ENCODE assay signal across 9 cellular contexts in genomic region chr15:85704021-85704420, GRCh38.
A peak's percentile ranks its signal among the peaks of the same experiment; 100 is the strongest.
DNase-seq lines count a peak whose midpoint lies in the region; ATAC-seq and TF ChIP-seq lines count a peak whose summit lies in the region.
"Had no signal": no experiment of that assay in that cellular context is flagged by ENCODE, and none has a peak within 500 bp of the region (broad histone marks: within the 10 kb centered on the region; RNA-seq: fewer than 3 reads in every experiment).

No MANE protein-coding gene starts in this region.

- 69 to 81% (median 71%) methylated on average over 3 of the region's 3 CpGs for WGBS in psoas muscle, 3 donors

- no peaks in the 10 kb centered on the region for H3K27me3 ChIP-seq in CD8-positive, alpha-beta T cell (ENCODE audit: insufficient read depth, low read length)
- no peaks in the 10 kb centered on the region for H3K27me3 ChIP-seq in Loucy (ENCODE audit: insufficient read depth, low read length, poor library complexity, severe bottlenecking)
- H3K27me3 ChIP-seq in psoas muscle (ENCODE audit: insufficient read depth in 3 of 3, low read length in 2 of 3) = no peaks in the 10 kb centered on the region

- peak overlapping the region; percentile 14 for H3K4me2 ChIP-seq in Loucy (ENCODE audit: low read depth, low read length, poor library complexity, severe bottlenecking)

- no peaks in the 10 kb centered on the region for H3K9me3 Mint-ChIP-seq in CD8-positive, alpha-beta T cell

- H3K4me3 ChIP-seq in CD8-positive, alpha-beta T cell (ENCODE audit: low read depth, low read length) = no peak overlapping the region
- H3K4me3 ChIP-seq in Loucy (ENCODE audit: low read length, poor library complexity, severe bottlenecking) (no peak overlapping the region), coronary artery (peak overlapping the region; percentile 39), psoas muscle (no peak overlapping the region)

- H2AFZ ChIP-seq in Loucy (ENCODE audit: low read length) = no peak overlapping the region

- peak overlapping the region; percentile 65 for H3K4me3 Mint-ChIP-seq in CD8-positive, alpha-beta T cell

- peaks cover 55% of the 10 kb centered on the region for H3K36me3 Mint-ChIP-seq in CD8-positive, alpha-beta T cell

- peaks cover 78% of the 10 kb centered on the region for H3K79me2 ChIP-seq in Loucy (ENCODE audit: insufficient read depth, low read length)

- no peaks in the 10 kb centered on the region for H3K9me3 ChIP-seq in CD8-positive, alpha-beta T cell (ENCODE audit: low read length)
- H3K9me3 ChIP-seq in Loucy (ENCODE audit: insufficient read depth, low read depth, low read length) (no peaks in the 10 kb centered on the region), psoas muscle (no peaks in the 10 kb centered on the region)

- H3F3A ChIP-seq in Loucy (ENCODE audit: low read depth) = peaks cover 14% of the 10 kb centered on the region; the same call in 1 of the 2 replicates

- H3K36me3 ChIP-seq in CD8-positive, alpha-beta T cell (ENCODE audit: insufficient read depth, low read length) = peaks cover 8% of the 10 kb centered on the region
- peaks cover 30% of the 10 kb centered on the region; the same call in 1 of the 2 replicates for H3K36me3 ChIP-seq in Loucy (ENCODE audit: insufficient read depth, low read length)
- peaks cover 3 to 28% of the 10 kb centered on the region in 2 donors for H3K36me3 ChIP-seq in psoas muscle (ENCODE audit: insufficient read depth in 1 of 2, low read depth in 1 of 2)

- peak overlapping the region; percentile 89 for H3K27ac Mint-ChIP-seq in CD8-positive, alpha-beta T cell

- CTCF ChIA-PET in CD8-positive, alpha-beta T cell (lab: Charles Lee) = interaction anchor here (1.0 to 1.4 kb wide), 3 partner anchors 10 to 21 kb away, joined by 3 to 4 read pairs (median 3); no protein-coding TSS in a partner anchor

- intact Hi-C loops in CD8-positive, alpha-beta T cell (cut with DNase I, micrococcal nuclease) = loop anchor here in 1 of 2 experiments (10.0 kb wide), 1 partner anchor 219 kb away; no protein-coding TSS in a partner anchor
- intact Hi-C loops in psoas muscle (cut with DNase I) = loop anchor here (10.0 kb wide), 2 partner anchors 209 to 219 kb away; no protein-coding TSS in a partner anchor

- H3K4me1 ChIP-seq in CD8-positive, alpha-beta T cell (ENCODE audit: insufficient read depth, low read length) = peaks cover 77% of the 10 kb centered on the region
- peaks cover 59% of the 10 kb centered on the region for H3K4me1 ChIP-seq in Loucy (ENCODE audit: insufficient read depth, low read length, poor library complexity, severe bottlenecking)
- H3K4me1 ChIP-seq in psoas muscle = peaks cover 57% of the 10 kb centered on the region

- H3K27ac ChIP-seq in CD8-positive, alpha-beta T cell (ENCODE audit: low read depth, low read length) = peak overlapping the region; percentile 8
- H3K27ac ChIP-seq in coronary artery (peak overlapping the region; percentile 75 to 76), psoas muscle (peak overlapping the region; percentile 85)

- peaks cover 6% of the 10 kb centered on the region for H4K20me1 ChIP-seq in Loucy (ENCODE audit: insufficient read depth, low read length, poor library complexity, severe bottlenecking)

- DNase-seq in CD8-positive, alpha-beta T cell = peak in 3 of 7 experiments; percentile 22 to 32 (median 31)
- no peak for DNase-seq in coronary artery (ENCODE audit: low spot score)
- no peak for DNase-seq in psoas muscle
- no peak for DNase-seq in superior temporal gyrus (ENCODE audit: extremely low spot score)
- DNase-seq in NCI-H510A (lab: John Stamatoyannopoulos, UW) = no peak
- DNase-seq: foreskin melanocyte had no signal

- peak overlapping the region; percentile 3 for H3K9ac ChIP-seq in Loucy (ENCODE audit: low read depth, low read length, poor library complexity, severe bottlenecking)

- H3K9me2 ChIP-seq in Loucy (replicated peaks; ENCODE audit: low read depth, low read length) = no peaks in the 10 kb centered on the region

- no peak for TF ChIP-seq CTCF in CD8-positive, alpha-beta T cell (IDR thresholded peaks at IDR 0.05)
- no peak for TF ChIP-seq CTCF in Loucy (conservative IDR thresholded peaks at IDR 0.05; ENCODE audit: low read length)
- no peak for TF ChIP-seq CTCF in coronary artery (IDR thresholded peaks at IDR 0.05)
- TF ChIP-seq CTCF in psoas muscle (IDR thresholded peaks at IDR 0.05) = no peak

- no peaks in the 10 kb centered on the region for H3K27me3 Mint-ChIP-seq in CD8-positive, alpha-beta T cell (ENCODE audit: low read depth)

- POLR2A ChIA-PET in CD8-positive, alpha-beta T cell (lab: Charles Lee) = interaction anchor here (4.3 kb wide), 1 partner anchor 13 kb away, joined by 60 read pairs; no protein-coding TSS in a partner anchor

- peaks cover 88% of the 10 kb centered on the region for H3K4me1 Mint-ChIP-seq in CD8-positive, alpha-beta T cell (ENCODE audit: low read depth)

- no peak for ATAC-seq in CD8-positive, alpha-beta T cell
- ATAC-seq in psoas muscle (peak in 1 of 4 donors; percentile 20), GM18861 (IDR thresholded peaks at IDR 0.05; ENCODE audit: unreplicated experiment) (no peak), HG03280 (IDR thresholded peaks at IDR 0.05; ENCODE audit: unreplicated experiment) (no peak)

Comparison
In these comparisons a context has a peak if more than half of its experiments do, and no peak if none do; other contexts are left out.
1. H3K27ac ChIP-seq: peak in every context shown above with its lines; median percentile 85 in psoas muscle; 76 in coronary artery; 8 in CD8-positive, alpha-beta T cell.